Comparison of ENCODE assay signal across 8 cellular contexts in genomic region chr18:7568426-7568825, GRCh38. TPM values are rescaled to one million over a fixed set of nuclear protein-coding genes. Genes with fewer than 3 reads are reported as not detected.
A peak's percentile ranks its signal among the peaks of the same experiment; 100 is the strongest.
DNase-seq lines count a peak whose midpoint lies in the region; ATAC-seq, FAIRE-seq and TF ChIP-seq lines count a peak whose summit lies in the region.

No MANE protein-coding gene starts in this region.

- no peak for ATAC-seq in HG03442 (IDR thresholded peaks at IDR 0.05; ENCODE audit: unreplicated experiment)
- no peak for ATAC-seq in GM19463 (IDR thresholded peaks at IDR 0.05; ENCODE audit: unreplicated experiment)

- H3K9me3 Mint-ChIP-seq in brain (peaks cover 4 to 13% (median 6%) of the 10 kb centered on the region in 5 experiments), immature natural killer cell (peaks cover 0 to 12% (median 0%) of the 10 kb centered on the region in 6 donors)

- H3K27me3 Mint-ChIP-seq in brain (peaks cover 23% of the 10 kb centered on the region), immature natural killer cell (ENCODE audit: low read depth in 3 of 3) (peaks cover 14 to 24% (median 14%) of the 10 kb centered on the region in 3 donors)

- peak overlapping the region in 20 of 21 experiments; percentile 73 to 95 (median 87) for H3K27ac ChIP-seq in skin epidermis

- H3K4me1 Mint-ChIP-seq in brain: peaks cover 55% of the 10 kb centered on the region
- H3K4me1 Mint-ChIP-seq in immature natural killer cell: peaks cover 16 to 32% of the 10 kb centered on the region in 2 donors

- peak overlapping the region; percentile 49 to 96 (median 71) for H3K27ac Mint-ChIP-seq in brain
- no peak overlapping the region for H3K27ac Mint-ChIP-seq in immature natural killer cell

- FAIRE-seq in HTR-8/SVneo (lab: Jason Lieb, UNC): no peak

- peak overlapping the region; percentile 51 to 79 (median 65) for H3K4me3 ChIP-seq in skin epidermis

- peak; percentile 32 for DNase-seq in HTR-8/SVneo (ENCODE audit: insufficient read length, low spot score)
- DNase-seq in immature natural killer cell: peak in 1 of 3 donors; percentile 13
- no peak for DNase-seq in activated CD4-positive, CD25-positive, alpha-beta regulatory T cell treated with anti-CD3 and anti-CD28 coated beads, Interleukin-2, amount 50 U/mL, for 72 hours
- no peak for DNase-seq in GF-D8 (lab: John Stamatoyannopoulos, UW)

- H3K4me3 Mint-ChIP-seq in brain (peak overlapping the region; percentile 86 to 92 (median 88)), immature natural killer cell (peak overlapping the region; percentile 44 to 78 (median 71))

- H3K36me3 Mint-ChIP-seq in brain: peaks cover 11% of the 10 kb centered on the region
- no peaks in the 10 kb centered on the region for H3K36me3 Mint-ChIP-seq in immature natural killer cell

- peak; percentile 51 to 63 for TF ChIP-seq CTCF in brain (conservative IDR thresholded peaks at IDR 0.05)

RNA-seq across cellular contexts. Expression of gene PTPRM, which starts 1.3 kb away (rescaled TPM):
- polyA plus RNA-seq in brain (ENCODE audit: insufficient read depth, low read depth, low replicate concordance) (11.6 TPM), immature natural killer cell (1 to 10 TPM; 1.3 to 9.7 (median 3.2) TPM)

Comparison
In these comparisons a context has a peak if more than half of its experiments do, and no peak if none do; other contexts are left out.
1. H3K27ac Mint-ChIP-seq: peak in brain (5 of 5); none in immature natural killer cell (0 of 6).